Comparison of ENCODE assay signal across 8 cellular contexts in genomic region chr5:109455598-109456096, GRCh38. TPM values are rescaled to one million over a fixed set of nuclear protein-coding genes. Genes with fewer than 3 reads are reported as not detected.
DNase-seq lines count a peak whose midpoint lies in the region; ATAC-seq and TF ChIP-seq lines count a peak whose summit lies in the region.

No MANE protein-coding gene starts in this region.

- H3K4me1 ChIP-seq in subcutaneous abdominal adipose tissue (ENCODE audit: control insufficient read depth in 5 of 5, insufficient read depth in 5 of 5, low read length in 5 of 5): peaks cover 0 to 34% (median 20%) of the 10 kb centered on the region in 5 donors
- no peaks in the 10 kb centered on the region for H3K4me1 ChIP-seq in H9 (ENCODE audit: insufficient read depth, low read length)

- no peak overlapping the region for H3K4me2 ChIP-seq in H9 (ENCODE audit: insufficient read depth, insufficient read length, low read length)

- H3K9me3 ChIP-seq in subcutaneous abdominal adipose tissue (ENCODE audit: control insufficient read depth in 5 of 5, low read length in 5 of 5) (no peaks in the 10 kb centered on the region), H9 (ENCODE audit: control insufficient read depth, low read depth, low read length) (peaks cover 11% of the 10 kb centered on the region)

- H2BK20ac ChIP-seq in H9 (ENCODE audit: low read depth, low read length, poor library complexity, severe bottlenecking): no peak overlapping the region

- no peaks in the 10 kb centered on the region for H3K79me1 ChIP-seq in H9 (ENCODE audit: insufficient read depth, low read depth, low read length, poor library complexity, severe bottlenecking)

- no peak overlapping the region for H3T11ph ChIP-seq in H9 (ENCODE audit: low read length)

- DNase-seq in GM04504 (ENCODE audit: low read depth) (peak; percentile 88), iris pigment epithelial cell (ENCODE audit: low read depth) (peak; percentile 100), H9 (no peak), NCI-H1694 (lab: John Stamatoyannopoulos, UW) (no peak)
- DNase-seq in activated T-helper 2 cell treated with anti-CD3 and anti-CD28 coated beads, Interferon-gamma antibody, Interleukin-2, Interleukin-4, amounts not matched to agents 10 μg/mL and 5 μg/mL and 100 μg/mL, durations not matched to agents 14 hours and 24 hours and 36 hours (ENCODE audit: low spot score): no peak

- H3K14ac ChIP-seq in H9 (ENCODE audit: insufficient read depth, low read length): no peak overlapping the region

- H2BK5ac ChIP-seq in H9 (ENCODE audit: insufficient read length, low read length): no peak overlapping the region

- no peak overlapping the region for H3K18ac ChIP-seq in H9 (ENCODE audit: insufficient read length, low read depth, low read length)

- no peak overlapping the region for H2BK15ac ChIP-seq in H9 (ENCODE audit: low read depth, low read length)

- H3K79me2 ChIP-seq in H9 (ENCODE audit: insufficient read depth, low read length): no peaks in the 10 kb centered on the region

- intact Hi-C loops in activated T-helper 2 cell treated with anti-CD3 and anti-CD28 coated beads, Interferon-gamma antibody, Interleukin-2, Interleukin-4, amounts not matched to agents 10 μg/mL and 5 μg/mL and 100 μg/mL, durations not matched to agents 14 hours and 24 hours and 36 hours (cut with micrococcal nuclease): loop anchor here (5.0 kb wide), 1 partner anchor 43 kb away; no protein-coding TSS in a partner anchor

- H3K4ac ChIP-seq in H9 (ENCODE audit: low read depth, low read length): no peak overlapping the region

- H3K27ac ChIP-seq in subcutaneous abdominal adipose tissue (ENCODE audit: low read depth, low read length) (peak overlapping the region; percentile 63), H9 (ENCODE audit: insufficient read length, low read depth, low read length) (no peak overlapping the region)

- peak; percentile 100 for ATAC-seq in GM21390 (IDR thresholded peaks at IDR 0.05; ENCODE audit: unreplicated experiment)
- ATAC-seq in HG03565 (IDR thresholded peaks at IDR 0.05; ENCODE audit: unreplicated experiment): peak; percentile 100

- TF ChIP-seq CTCF in H9 (conservative IDR thresholded peaks at IDR 0.05): no peak

- H3K9ac ChIP-seq in subcutaneous abdominal adipose tissue (ENCODE audit: low read length in 5 of 5) (peak overlapping the region in 1 of 5 donors; percentile 68), H9 (ENCODE audit: extremely low read depth, insufficient read length, low read length) (no peak overlapping the region)

- H4K20me1 ChIP-seq in H9 (ENCODE audit: control insufficient read depth, insufficient read depth, insufficient read length): no peaks in the 10 kb centered on the region

- H3K27me3 ChIP-seq in subcutaneous abdominal adipose tissue (ENCODE audit: control insufficient read depth in 5 of 5, insufficient read depth in 4 of 5, low read length in 5 of 5) (no peaks in the 10 kb centered on the region), H9 (ENCODE audit: insufficient read depth, low read length) (no peaks in the 10 kb centered on the region)

- H2BK12ac ChIP-seq in H9 (ENCODE audit: insufficient read length, low read depth, low read length): no peak overlapping the region

- H2BK120ac ChIP-seq in H9 (ENCODE audit: low read depth, low read length, poor library complexity, severe bottlenecking): no peak overlapping the region

- H3K27ac Mint-ChIP-seq in activated T-helper 2 cell treated with anti-CD3 and anti-CD28 coated beads, Interferon-gamma antibody, Interleukin-2, Interleukin-4, amounts not matched to agents 10 μg/mL and 5 μg/mL and 100 μg/mL, durations not matched to agents 14 hours and 24 hours and 36 hours: peak overlapping the region; percentile 40
- H3K27ac Mint-ChIP-seq in H9: no peak overlapping the region; a peak in 1 of 7 replicates

- WGBS in H9 (ENCODE audit: extremely low coverage, insufficient read length, low lambda C conversion rate): no CpG with 5 or more reads among the region's 3 CpGs

- H4K91ac ChIP-seq in H9 (ENCODE audit: insufficient read length, low read depth, low read length): no peak overlapping the region

- H3K4me1 Mint-ChIP-seq in activated T-helper 2 cell treated with anti-CD3 and anti-CD28 coated beads, Interferon-gamma antibody, Interleukin-2, Interleukin-4, amounts not matched to agents 10 μg/mL and 5 μg/mL and 100 μg/mL, durations not matched to agents 14 hours and 24 hours and 36 hours (ENCODE audit: low read depth): peaks cover 10% of the 10 kb centered on the region
- peaks cover 6 to 8% of the 10 kb centered on the region in 2 experiments for H3K4me1 Mint-ChIP-seq in H9

- no peaks in the 10 kb centered on the region for H3K27me3 Mint-ChIP-seq in activated T-helper 2 cell treated with anti-CD3 and anti-CD28 coated beads, Interferon-gamma antibody, Interleukin-2, Interleukin-4, amounts not matched to agents 10 μg/mL and 5 μg/mL and 100 μg/mL, durations not matched to agents 14 hours and 24 hours and 36 hours (ENCODE audit: low read depth)
- H3K27me3 Mint-ChIP-seq in H9 (ENCODE audit: low read depth): peaks cover 2% of the 10 kb centered on the region; the same call in 1 of the 2 replicates

- no peak overlapping the region for H2AFZ ChIP-seq in H9 (ENCODE audit: low read length)

- no peaks in the 10 kb centered on the region for H3K36me3 Mint-ChIP-seq in activated T-helper 2 cell treated with anti-CD3 and anti-CD28 coated beads, Interferon-gamma antibody, Interleukin-2, Interleukin-4, amounts not matched to agents 10 μg/mL and 5 μg/mL and 100 μg/mL, durations not matched to agents 14 hours and 24 hours and 36 hours (ENCODE audit: low read depth)
- H3K36me3 Mint-ChIP-seq in H9 (ENCODE audit: insufficient read depth in 1 of 3, low read depth in 3 of 3): peaks cover 0 to 9% (median 7%) of the 10 kb centered on the region in 3 experiments; a peak in 3 of 7 replicates

- no peaks in the 10 kb centered on the region for H3K36me3 ChIP-seq in subcutaneous abdominal adipose tissue (ENCODE audit: control insufficient read depth in 5 of 5, insufficient read depth in 5 of 5, low read length in 5 of 5)

- H3K23me2 ChIP-seq in H9 (ENCODE audit: insufficient read length, low read depth, low read length, poor library complexity, severe bottlenecking): no peaks in the 10 kb centered on the region

- no peak overlapping the region for H3K23ac ChIP-seq in H9 (ENCODE audit: insufficient read length, low read depth, low read length)

- no peak overlapping the region for H3K56ac ChIP-seq in H9 (ENCODE audit: insufficient read length, low read depth, low read length)

- no peak overlapping the region for H2AK5ac ChIP-seq in H9 (ENCODE audit: insufficient read length, low read length)

- no peak overlapping the region for H4K5ac ChIP-seq in H9 (ENCODE audit: insufficient read length, low read depth, low read length)

- no peak overlapping the region for H4K8ac ChIP-seq in H9 (replicated peaks; ENCODE audit: insufficient read length, low read depth, low read length)

- no peaks in the 10 kb centered on the region for H3K9me3 Mint-ChIP-seq in activated T-helper 2 cell treated with anti-CD3 and anti-CD28 coated beads, Interferon-gamma antibody, Interleukin-2, Interleukin-4, amounts not matched to agents 10 μg/mL and 5 μg/mL and 100 μg/mL, durations not matched to agents 14 hours and 24 hours and 36 hours
- H3K9me3 Mint-ChIP-seq in H9: peaks cover 17 to 22% of the 10 kb centered on the region in 2 experiments

- peak overlapping the region in 1 of 5 donors; percentile 8 for H3K4me3 ChIP-seq in subcutaneous abdominal adipose tissue (ENCODE audit: low read depth in 1 of 5, low read length in 5 of 5)

- H3K4me3 Mint-ChIP-seq in activated T-helper 2 cell treated with anti-CD3 and anti-CD28 coated beads, Interferon-gamma antibody, Interleukin-2, Interleukin-4, amounts not matched to agents 10 μg/mL and 5 μg/mL and 100 μg/mL, durations not matched to agents 14 hours and 24 hours and 36 hours (ENCODE audit: low read depth): no peak overlapping the region
- no peak overlapping the region for H3K4me3 Mint-ChIP-seq in H9

RNA-seq across cellular contexts. Expression of gene PJA2, which starts 45.9 kb away (rescaled TPM):
- 52.2 and 52.9 TPM in 2 replicates for total RNA-seq in activated T-helper 2 cell treated with anti-CD3 and anti-CD28 coated beads, Interferon-gamma antibody, Interleukin-2, Interleukin-4, amounts not matched to agents 10 μg/mL and 5 μg/mL and 100 μg/mL, durations not matched to agents 14 hours and 24 hours and 36 hours
- 41.5 and 41.9 TPM in 2 replicates for total RNA-seq in H9 (2021)

Comparison
In these comparisons a context has a peak if more than half of its experiments do, and no peak if none do; other contexts are left out.
1. DNase-seq: peak in GM04504 (single experiment) and iris pigment epithelial cell (single experiment); none in activated T-helper 2 cell treated with anti-CD3 and anti-CD28 coated beads, Interferon-gamma antibody, Interleukin-2, Interleukin-4, amounts not matched to agents 10 μg/mL and 5 μg/mL and 100 μg/mL, durations not matched to agents 14 hours and 24 hours and 36 hours (single experiment), H9 (single experiment) and NCI-H1694 (single experiment).